Comparison of ENCODE assay signal across 2 cellular contexts in genomic region chr5:178264044-178264443, GRCh38.
A peak's percentile ranks its signal among the peaks of the same experiment; 100 is the strongest.
TF ChIP-seq lines count a peak whose summit lies in the region.

No MANE protein-coding gene starts in this region.

TF ChIP-seq in HEK293, 187 proteins besides CTCF, POLR2A, EP300 and RAD21:
- no peak for TF ChIP-seq ZNF664 (tag by site-specific recombination; IDR thresholded peaks at IDR 0.05)
- TF ChIP-seq ZNF529 (tag by site-specific recombination; IDR thresholded peaks at IDR 0.05; ENCODE audit: insufficient replicate concordance), result peak; percentile 98
- no peak for TF ChIP-seq ZNF10 (tag by site-specific recombination; IDR thresholded peaks at IDR 0.05)
- TF ChIP-seq PRDM1 (tag by site-specific recombination; IDR thresholded peaks at IDR 0.05), result no peak
- no peak for TF ChIP-seq BCL6B (tag by site-specific recombination; IDR thresholded peaks at IDR 0.05)
- TF ChIP-seq BCL11B (tag by site-specific recombination; IDR thresholded peaks at IDR 0.05; ENCODE audit: low read depth), result no peak

TF ChIP-seq in H1, 55 proteins besides CTCF, POLR2A, EP300 and RAD21:
- TF ChIP-seq GABPA (IDR thresholded peaks at IDR 0.05; ENCODE audit: borderline replicate concordance, insufficient read depth, low read length) (no peak), CHD1 (IDR thresholded peaks at IDR 0.05; ENCODE audit: low read depth, low read length) (no peak), RFX5 (IDR thresholded peaks at IDR 0.05; ENCODE audit: borderline replicate concordance, low read depth, low read length) (no peak), RNF2 (IDR thresholded peaks at IDR 0.05; ENCODE audit: borderline replicate concordance, low read depth, low read length, missing control alignments, poor library complexity, severe bottlenecking) (no peak), TCF12 (IDR thresholded peaks at IDR 0.05; ENCODE audit: low read depth, low read length) (no peak), EZH2 (IDR thresholded peaks at IDR 0.05; ENCODE audit: low read depth, low read length, severe bottlenecking) (no peak), ATF3 (IDR thresholded peaks at IDR 0.05; ENCODE audit: insufficient read depth, low read depth, low read length) (no peak), SP1 (IDR thresholded peaks at IDR 0.05; ENCODE audit: low read depth, low read length) (no peak), SRF (IDR thresholded peaks at IDR 0.05; ENCODE audit: low read depth, low read length) (no peak), KDM5A (IDR thresholded peaks at IDR 0.05; ENCODE audit: low read length) (no peak), SIN3A (conservative IDR thresholded peaks at IDR 0.05 in 1 of 2, IDR thresholded peaks at IDR 0.05 in 1 of 2; ENCODE audit: low read depth in 1 of 2, low read length in 2 of 2) (no peak), USF2 (IDR thresholded peaks at IDR 0.05; ENCODE audit: low read length) (no peak), SIX5 (IDR thresholded peaks at IDR 0.05; ENCODE audit: low read depth, low read length) (no peak), SUZ12 (IDR thresholded peaks at IDR 0.05; ENCODE audit: low read length) (no peak), HDAC6 (IDR thresholded peaks at IDR 0.05; ENCODE audit: low read depth, low read length) (no peak), JUN (IDR thresholded peaks at IDR 0.05; ENCODE audit: low read depth, low read length) (no peak), CTBP2 (IDR thresholded peaks at IDR 0.05; ENCODE audit: borderline replicate concordance, insufficient read depth, insufficient read length, low read length) (no peak), RXRA (IDR thresholded peaks at IDR 0.05; ENCODE audit: insufficient read depth, low read depth, low read length) (no peak), SP2 (IDR thresholded peaks at IDR 0.05; ENCODE audit: low read length) (no peak), CBX5 (IDR thresholded peaks at IDR 0.05; ENCODE audit: low read depth, low read length) (no peak)
